In genomic region chr6:41073203-41073967, GRCh38 we compare ENCODE assay signal across 1 cellular context.
A peak's percentile ranks its signal among the peaks of the same experiment; 100 is the strongest.
TF ChIP-seq lines count a peak whose summit lies in the region.

No MANE protein-coding gene starts in this region.

TF ChIP-seq in HepG2, 621 proteins besides CTCF, POLR2A, EP300 and RAD21 (continued from another document and continues in another):
- no peak for TF ChIP-seq ZNF441 (CRISPR knock-in tag; IDR thresholded peaks at IDR 0.05; ENCODE audit: borderline replicate concordance)
- 0 out of 2 replicates have a peak, but pooled peaks have one; percentile 58 for TF ChIP-seq ZNF572 (CRISPR knock-in tag; IDR thresholded peaks at IDR 0.05)
- 0 out of 2 replicates have a peak, but pooled peaks have one; percentile 62 for TF ChIP-seq CSRNP1 (CRISPR knock-in tag; IDR thresholded peaks at IDR 0.05)
- peak; percentile 10; the same call in 1 of the 2 replicates for TF ChIP-seq ZFP41 (CRISPR knock-in tag; IDR thresholded peaks at IDR 0.05; ENCODE audit: borderline replicate concordance)
- TF ChIP-seq ZNF672 (CRISPR knock-in tag; IDR thresholded peaks at IDR 0.05): no peak
- 0 out of 2 replicates have a peak, but pooled peaks have one; percentile 8 for TF ChIP-seq ZNF24 (IDR thresholded peaks at IDR 0.05)
- TF ChIP-seq ZFP90 (CRISPR knock-in tag; IDR thresholded peaks at IDR 0.05; ENCODE audit: borderline replicate concordance): peak; percentile 67
- TF ChIP-seq ZNF280B (CRISPR knock-in tag; IDR thresholded peaks at IDR 0.05; ENCODE audit: borderline replicate concordance): peak; percentile 64; the same call in 1 of the 2 replicates
- TF ChIP-seq DNMT3B (CRISPR knock-in tag; conservative IDR thresholded peaks at IDR 0.05): peak; percentile 52; the same call in 1 of the 2 replicates
- no peak for TF ChIP-seq ZNF318 (CRISPR knock-in tag; IDR thresholded peaks at IDR 0.05)
- no peak for TF ChIP-seq LBX2 (CRISPR knock-in tag; IDR thresholded peaks at IDR 0.05; ENCODE audit: borderline replicate concordance)
- TF ChIP-seq ZNF563 (CRISPR knock-in tag; IDR thresholded peaks at IDR 0.05): no peak
- peak; percentile 77 for TF ChIP-seq MYC (CRISPR knock-in tag; IDR thresholded peaks at IDR 0.05; ENCODE audit: borderline replicate concordance)
- TF ChIP-seq HOXA7 (CRISPR knock-in tag; IDR thresholded peaks at IDR 0.05): no peak
- TF ChIP-seq ZNF44 (CRISPR knock-in tag; IDR thresholded peaks at IDR 0.05): peak; percentile 18; the same call in 1 of the 2 replicates
- TF ChIP-seq ZNF503 (CRISPR knock-in tag; IDR thresholded peaks at IDR 0.05): peak; percentile 56
- TF ChIP-seq ZNF180 (CRISPR knock-in tag; IDR thresholded peaks at IDR 0.05; ENCODE audit: borderline replicate concordance, low read depth): no peak
- TF ChIP-seq ZC3H4 (CRISPR knock-in tag; IDR thresholded peaks at IDR 0.05; ENCODE audit: borderline replicate concordance): 0 out of 2 replicates have a peak, but pooled peaks have one; percentile 59
- TF ChIP-seq EEA1 (CRISPR knock-in tag; IDR thresholded peaks at IDR 0.05; ENCODE audit: borderline replicate concordance): peak; percentile 56; the same call in 1 of the 2 replicates
- TF ChIP-seq ZNF136 (CRISPR knock-in tag; IDR thresholded peaks at IDR 0.05; ENCODE audit: low read depth): no peak
- no peak for TF ChIP-seq MLXIP (CRISPR knock-in tag; IDR thresholded peaks at IDR 0.05; ENCODE audit: borderline replicate concordance)
- TF ChIP-seq ZBTB10 (CRISPR knock-in tag; IDR thresholded peaks at IDR 0.05; ENCODE audit: borderline replicate concordance): 0 out of 2 replicates have a peak, but pooled peaks have one; percentile 36
- 0 out of 2 replicates have a peak, but pooled peaks have one; percentile 52 for TF ChIP-seq ZNF124 (CRISPR knock-in tag; IDR thresholded peaks at IDR 0.05)
- TF ChIP-seq AHDC1 (CRISPR knock-in tag; IDR thresholded peaks at IDR 0.05; ENCODE audit: borderline replicate concordance): no peak
- TF ChIP-seq PHB2 (IDR thresholded peaks at IDR 0.05; ENCODE audit: partially characterized antibody): no peak
